ENCODE assay signal across 17 cellular contexts in genomic region chr15:84784262-84784661, GRCh38.
"Had no signal": no experiment of that assay in that cellular context is flagged by ENCODE, and none has a peak within 500 bp of the region (broad histone marks: within the 10 kb centered on the region; RNA-seq: fewer than 3 reads in every experiment).

No MANE protein-coding gene starts in this region.

- H3K9me3 Mint-ChIP-seq: activated naive CD4-positive, alpha-beta T cell treated with anti-CD3 and anti-CD28 coated beads for 36 hours; activated T-helper 2 cell treated with anti-CD3 and anti-CD28 coated beads, Interferon-gamma antibody, Interleukin-2, Interleukin-4, amounts not matched to agents 10 μg/mL and 5 μg/mL and 100 μg/mL, durations not matched to agents 14 hours and 24 hours and 36 hours; naive thymus-derived CD4-positive, alpha-beta T cell; T-cell had no signal

- FAIRE-seq: endometrium, islet of Langerhans had no signal

- H3K27me3 ChIP-seq: stomach, testis had no signal

- H3K27ac ChIP-seq: stomach, testis had no signal

- H3K4me1 ChIP-seq: testis had no signal

- H3K4me3 ChIP-seq: smooth muscle cell, stomach, testis had no signal

- H3K4me2 ChIP-seq: smooth muscle cell had no signal

- H3K9me3 ChIP-seq: stomach, testis had no signal

- H3K27ac Mint-ChIP-seq: activated T-helper 2 cell treated with anti-CD3 and anti-CD28 coated beads, Interferon-gamma antibody, Interleukin-2, Interleukin-4, amounts not matched to agents 10 μg/mL and 5 μg/mL and 100 μg/mL, durations not matched to agents 14 hours and 24 hours and 36 hours had no signal

- H3K4me3 Mint-ChIP-seq: activated naive CD4-positive, alpha-beta T cell treated with anti-CD3 and anti-CD28 coated beads for 36 hours; naive thymus-derived CD4-positive, alpha-beta T cell; T-cell had no signal

- H3K27me3 Mint-ChIP-seq: naive thymus-derived CD4-positive, alpha-beta T cell; T-cell had no signal

- DNase-seq: activated CD4-positive, alpha-beta T cell treated with anti-CD3 and anti-CD28 coated beads, Interleukin-2, amount 50 U/mL, for 4 hours; activated CD4-positive, CD25-positive, alpha-beta regulatory T cell treated with anti-CD3 and anti-CD28 coated beads, Interleukin-2, amount 50 U/mL, for 72 hours; activated T-cell treated with anti-CD3 and anti-CD28 coated beads for 4 hours; left colon; naive thymus-derived CD4-positive, alpha-beta T cell; occipital lobe; stimulated activated CD4-positive, alpha-beta T cell treated with anti-CD3 and anti-CD28 coated beads, Interleukin-4, amount 100 ng/mL, for 4 hours; stimulated activated CD8-positive, alpha-beta memory T cell treated with anti-CD3 and anti-CD28 coated beads, Interleukin-4, amount 100 ng/mL, for 48 hours; stomach; T-cell; T1000; testis had no signal

- ATAC-seq: left colon; naive thymus-derived CD4-positive, alpha-beta T cell; T-cell had no signal
